13 cellular contexts compared by ENCODE assay signal in the genomic region with DNA sequence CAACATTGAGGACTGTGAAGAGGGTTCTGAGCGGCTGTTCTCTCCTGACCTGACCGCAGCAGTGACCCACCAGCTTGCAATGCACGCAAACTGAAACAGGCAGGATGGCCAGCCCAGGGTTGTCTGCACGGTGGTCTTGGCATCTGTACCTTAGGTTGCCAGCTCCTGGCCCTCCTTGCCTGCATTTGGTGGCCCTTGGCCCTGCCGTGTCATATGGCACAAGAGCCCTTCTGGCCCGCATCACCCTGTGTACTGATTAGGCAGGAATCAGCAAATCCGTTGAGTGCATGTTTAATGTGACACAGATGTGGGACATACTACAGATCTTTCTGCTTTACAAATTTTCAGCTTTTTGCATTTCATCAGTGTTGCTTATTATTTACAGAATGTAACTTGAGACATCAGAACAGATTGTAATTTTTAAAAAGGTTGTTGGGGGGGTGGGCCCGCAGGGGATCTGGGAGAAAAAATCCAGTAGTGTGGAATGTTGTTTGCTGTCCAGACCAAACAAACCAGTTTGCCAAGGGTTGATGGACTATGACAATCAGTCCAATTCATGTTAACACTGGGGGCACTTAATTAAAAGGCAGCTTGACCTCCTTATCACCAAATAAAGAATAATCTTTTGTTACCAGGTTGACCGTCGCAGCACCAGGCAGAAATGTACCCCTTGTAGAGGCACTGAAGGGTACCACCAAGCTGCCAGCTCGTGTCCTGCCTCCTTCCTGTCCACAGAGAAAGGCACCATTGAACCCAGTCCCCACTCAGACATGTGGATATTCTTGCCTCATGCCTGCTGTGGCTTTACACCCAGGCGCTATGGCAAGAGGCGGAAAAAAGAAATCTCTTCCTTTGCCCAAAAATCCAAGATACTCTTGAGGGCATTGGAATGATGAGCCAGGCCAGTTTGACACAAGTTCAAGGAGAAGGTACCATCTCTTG.
DNase-seq lines count a peak whose midpoint lies in the region; ATAC-seq, FAIRE-seq and TF ChIP-seq lines count a peak whose summit lies in the region.
"Had no signal": no experiment of that assay in that cellular context is flagged by ENCODE, and none has a peak within 500 bp of the region (broad histone marks: within the 10 kb centered on the region; RNA-seq: fewer than 3 reads in every experiment).

No MANE protein-coding gene starts in this region.

- CTCF ChIA-PET in HepG2 (lab: Yijun Ruan, JAX; ENCODE audit: low intra/inter-chr PET ratio, low total read pairs), result no interaction called here

- H2AFZ ChIP-seq in HepG2 (ENCODE audit: low read length), result no peak overlapping the region

- H3K4me3 ChIP-seq in brain microvascular endothelial cell (ENCODE audit: low read depth, low read length) (no peak overlapping the region), HepG2 (replicated peaks in 1 of 3; ENCODE audit: insufficient read depth in 1 of 3, low read depth in 2 of 3, low read length in 3 of 3) (no peak overlapping the region), tibial artery (no peak overlapping the region)

- BruUV-seq in HepG2 (replicated peaks; lab: Mats Ljungman, UMichigan), result no TSS peak

- ATAC-seq in HepG2, result peak; percentile 43; the same call in 1 of the 3 replicates
- ATAC-seq in HG02571 (IDR thresholded peaks at IDR 0.05; ENCODE audit: unreplicated experiment), result no peak
- no peak for ATAC-seq in activated naive CD4-positive, alpha-beta T cell treated with anti-CD3 and anti-CD28 coated beads, Interleukin-2, amount 50 U/mL, for 72 hours

- no peaks in the 10 kb centered on the region for H3K79me2 ChIP-seq in HepG2 (ENCODE audit: insufficient read depth, low read length)

- TF ChIP-seq CTCF in brain microvascular endothelial cell (IDR thresholded peaks at IDR 0.05; ENCODE audit: low read depth, low read length, missing control alignments), result no peak
- TF ChIP-seq CTCF in HepG2 (CRISPR knock-in tag; IDR thresholded peaks at IDR 0.05), result no peak
- no peak for TF ChIP-seq CTCF in tibial artery (IDR thresholded peaks at IDR 0.05)

- DNase-seq in DMS53 (lab: John Stamatoyannopoulos, UW), result peak; percentile 25
- no peak for DNase-seq in DMS53 treated with DMSO at 0.1 percent for 48 hours (lab: John Stamatoyannopoulos, UW; ENCODE audit: unreplicated experiment)
- DNase-seq in brain microvascular endothelial cell, result no peak
- DNase-seq in HepG2 (ENCODE audit: low spot score), result peak; percentile 54
- DNase-seq in tibial artery, result peak in 1 of 2 donors; percentile 64
- DNase-seq in SKM-1 (lab: John Stamatoyannopoulos, UW; ENCODE audit: unreplicated experiment), result no peak
- no peak for DNase-seq in activated naive CD4-positive, alpha-beta T cell treated with anti-CD3 and anti-CD28 coated beads, Interleukin-2, amount 50 U/mL, for 72 hours (ENCODE audit: low spot score in 2 of 2)
- DNase-seq: activated CD4-positive, alpha-beta T cell treated with anti-CD3 and anti-CD28 coated beads, Interleukin-2, amount 10 ng/mL, durations not matched to agents 7 days and 5 days; activated naive CD4-positive, alpha-beta T cell; NCI-H69 had no signal

- H3K36me3 Mint-ChIP-seq in activated naive CD4-positive, alpha-beta T cell treated with anti-CD3 and anti-CD28 coated beads, Interleukin-2, amount 50 U/mL, for 72 hours, result peaks cover 9 to 17% of the 10 kb centered on the region in 2 donors

- WGBS in HepG2 (ENCODE audit: low lambda C conversion rate), result 77% methylated on average over 12 of the region's 13 CpGs

- intact Hi-C loops in HepG2 (cut with micrococcal nuclease; ENCODE audit: unreplicated experiment), result no loop called here
- intact Hi-C loops in tibial artery (cut with DNase I; ENCODE audit: low total_unique reads), result no loop called here

- H3K9me3 ChIP-seq in HepG2 (ENCODE audit: low read length) (no peaks in the 10 kb centered on the region), tibial artery (no peaks in the 10 kb centered on the region)

- in situ Hi-C loops in brain microvascular endothelial cell (cut with HindIII; ENCODE audit: low pct_ligation_motif_present, low sequenced_read_pairs), result no loop called here
- in situ Hi-C loops in HepG2 (cut with HindIII; ENCODE audit: extremely low pct_ligation_motif_present, low pct_unique_long_range_greater_than_20kb), result no loop called here

- H3K4me2 ChIP-seq in HepG2 (ENCODE audit: low read depth, low read length), result no peak overlapping the region

- H3K9ac ChIP-seq in HepG2 (ENCODE audit: insufficient read depth, low read depth, low read length), result no peak overlapping the region

- POLR2A ChIA-PET in HepG2 (lab: Yijun Ruan, JAX), result interaction anchor here (0.7 kb wide), 1 partner anchor 36 kb away, joined by 3 read pairs; no protein-coding TSS in a partner anchor

- TF ChIP-seq EP300 in HepG2 (IDR thresholded peaks at IDR 0.05; ENCODE audit: low read depth in 2 of 2, low read length in 2 of 2) (no peak), HepG2 (CRISPR knock-in tag; IDR thresholded peaks at IDR 0.05; ENCODE audit: borderline replicate concordance) (no peak)

- H4K20me1 ChIP-seq in HepG2 (ENCODE audit: insufficient read depth, low read length), result no peaks in the 10 kb centered on the region

- H3K27ac ChIP-seq in brain microvascular endothelial cell, result peak overlapping the region; percentile 86
- H3K27ac ChIP-seq in HepG2 (ENCODE audit: extremely low read length, insufficient read depth, low read length), result no peak overlapping the region
- peak overlapping the region; percentile 35 to 38 for H3K27ac ChIP-seq in tibial artery

- peak; percentile 48 for FAIRE-seq in HepG2 (lab: Jason Lieb, UNC)
- FAIRE-seq: A204.1, GM18507 had no signal

- peak overlapping the region in 1 of 2 donors; percentile 13 for H3K27ac Mint-ChIP-seq in activated naive CD4-positive, alpha-beta T cell treated with anti-CD3 and anti-CD28 coated beads, Interleukin-2, amount 50 U/mL, for 72 hours
- H3K27ac Mint-ChIP-seq: activated CD4-positive, alpha-beta T cell treated with anti-CD3 and anti-CD28 coated beads, Interleukin-2, amount 10 ng/mL, durations not matched to agents 7 days and 5 days had no signal

- no peak for TF ChIP-seq POLR2A in HepG2 (IDR thresholded peaks at IDR 0.05; ENCODE audit: insufficient read depth in 1 of 2, low read depth in 2 of 2, low read length in 2 of 2)

- H3K9me3 Mint-ChIP-seq in activated naive CD4-positive, alpha-beta T cell treated with anti-CD3 and anti-CD28 coated beads, Interleukin-2, amount 50 U/mL, for 72 hours, result no peaks in the 10 kb centered on the region
- H3K9me3 Mint-ChIP-seq: activated CD4-positive, alpha-beta T cell treated with anti-CD3 and anti-CD28 coated beads, Interleukin-2, amount 10 ng/mL, durations not matched to agents 7 days and 5 days had no signal

- H3K4me1 ChIP-seq in HepG2 (ENCODE audit: insufficient read depth, low read length) (peaks cover 51% of the 10 kb centered on the region), tibial artery (peaks cover 0 to 49% (median 33%) of the 10 kb centered on the region in 4 donors)

- H3K27me3 ChIP-seq in brain microvascular endothelial cell (replicated peaks) (no peaks in the 10 kb centered on the region), HepG2 (ENCODE audit: control insufficient read depth in 1 of 2, insufficient read depth in 2 of 2, low read length in 2 of 2) (no peaks in the 10 kb centered on the region), tibial artery (no peaks in the 10 kb centered on the region)

- TF ChIP-seq RAD21 in HepG2 (CRISPR knock-in tag; IDR thresholded peaks at IDR 0.05), result no peak

- H3K36me3 ChIP-seq in brain microvascular endothelial cell (replicated peaks) (peaks cover 4% of the 10 kb centered on the region), HepG2 (replicated peaks in 1 of 2; ENCODE audit: control insufficient read depth in 1 of 2, insufficient read depth in 2 of 2, low read length in 2 of 2) (no peaks in the 10 kb centered on the region), tibial artery (peaks cover 0 to 4% (median 0%) of the 10 kb centered on the region in 3 donors)

TF ChIP-seq in HepG2, 621 proteins besides CTCF, POLR2A, EP300 and RAD21 (continues in another document):
- TF ChIP-seq RARA (CRISPR knock-in tag; IDR thresholded peaks at IDR 0.05) (0 out of 2 replicates have a peak, but pooled peaks have one; percentile 15), ZBTB38 (CRISPR knock-in tag; IDR thresholded peaks at IDR 0.05) (0 out of 2 replicates have a peak, but pooled peaks have one; percentile 14), SOX6 (IDR thresholded peaks at IDR 0.05) (no peak), SOX6 (CRISPR knock-in tag; IDR thresholded peaks at IDR 0.05) (0 out of 2 replicates have a peak, but pooled peaks have one; percentile 19), NR2F2 (IDR thresholded peaks at IDR 0.05; ENCODE audit: borderline replicate concordance, low read depth) (peak; percentile 20; the same call in 1 of the 2 replicates), SOX13 (IDR thresholded peaks at IDR 0.05) (no peak), SOX13 (CRISPR knock-in tag; conservative IDR thresholded peaks at IDR 0.05 in 1 of 2, IDR thresholded peaks at IDR 0.05 in 1 of 2) (peak in 1 of 2 experiments; percentile 41; a peak in 2 of 4 replicates)
- TF ChIP-seq, protein P1, sequence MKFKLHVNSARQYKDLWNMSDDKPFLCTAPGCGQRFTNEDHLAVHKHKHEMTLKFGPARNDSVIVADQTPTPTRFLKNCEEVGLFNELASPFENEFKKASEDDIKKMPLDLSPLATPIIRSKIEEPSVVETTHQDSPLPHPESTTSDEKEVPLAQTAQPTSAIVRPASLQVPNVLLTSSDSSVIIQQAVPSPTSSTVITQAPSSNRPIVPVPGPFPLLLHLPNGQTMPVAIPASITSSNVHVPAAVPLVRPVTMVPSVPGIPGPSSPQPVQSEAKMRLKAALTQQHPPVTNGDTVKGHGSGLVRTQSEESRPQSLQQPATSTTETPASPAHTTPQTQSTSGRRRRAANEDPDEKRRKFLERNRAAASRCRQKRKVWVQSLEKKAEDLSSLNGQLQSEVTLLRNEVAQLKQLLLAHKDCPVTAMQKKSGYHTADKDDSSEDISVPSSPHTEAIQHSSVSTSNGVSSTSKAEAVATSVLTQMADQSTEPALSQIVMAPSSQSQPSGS (CRISPR knock-in tag; IDR thresholded peaks at IDR 0.05), result no peak

Comparison
In these comparisons a context has a peak if more than half of its experiments do, and no peak if none do; other contexts are left out.
1. DNase-seq: peak in DMS53 (single experiment) and HepG2 (single experiment); none in DMS53 treated with DMSO at 0.1 percent for 48 hours (single experiment), brain microvascular endothelial cell (single experiment), SKM-1 (single experiment) and activated naive CD4-positive, alpha-beta T cell treated with anti-CD3 and anti-CD28 coated beads, Interleukin-2, amount 50 U/mL, for 72 hours (0 of 2).